ENCODE assay signal across 10 cellular contexts in genomic region chr5:143064207-143064606, GRCh38.
A peak's percentile ranks its signal among the peaks of the same experiment; 100 is the strongest.
DNase-seq lines count a peak whose midpoint lies in the region; ATAC-seq and TF ChIP-seq lines count a peak whose summit lies in the region.
"Had no signal": no experiment of that assay in that cellular context is flagged by ENCODE, and none has a peak within 500 bp of the region (broad histone marks: within the 10 kb centered on the region; RNA-seq: fewer than 3 reads in every experiment).

No MANE protein-coding gene starts in this region.

- no peak overlapping the region for H3K27ac Mint-ChIP-seq in activated CD4-positive, alpha-beta T cell treated with anti-CD3 and anti-CD28 coated beads, Interleukin-2, amount 10 ng/mL, durations not matched to agents 7 days and 5 days
- H3K27ac Mint-ChIP-seq: T-helper 2 cell treated with Interferon-gamma antibody and Interleukin-4, amounts not matched to agents 5 μg/mL and 100 μg/mL, for 36 hours had no signal

- peaks cover 36% of the 10 kb centered on the region for H3K36me3 Mint-ChIP-seq in activated CD4-positive, alpha-beta T cell treated with anti-CD3 and anti-CD28 coated beads, Interleukin-2, amount 10 ng/mL, durations not matched to agents 7 days and 5 days (ENCODE audit: low read depth)

- intact Hi-C loops in lower lobe of right lung (cut with DNase I): no loop called here
- intact Hi-C loops in tibial artery (cut with DNase I; ENCODE audit: low total_unique reads): no loop called here

- H3K27me3 ChIP-seq in lower lobe of right lung (ENCODE audit: low read depth): no peaks in the 10 kb centered on the region
- H3K27me3 ChIP-seq in tibial artery: no peaks in the 10 kb centered on the region

- H3K9me3 Mint-ChIP-seq in activated CD4-positive, alpha-beta T cell treated with anti-CD3 and anti-CD28 coated beads, Interleukin-2, amount 10 ng/mL, durations not matched to agents 7 days and 5 days: peaks cover 2% of the 10 kb centered on the region
- H3K9me3 Mint-ChIP-seq: T-helper 2 cell treated with Interferon-gamma antibody and Interleukin-4, amounts not matched to agents 5 μg/mL and 100 μg/mL, for 36 hours had no signal

- DNase-seq in NOMO-1 treated with DMSO at 0.1 percent for 48 hours (lab: John Stamatoyannopoulos, UW; ENCODE audit: unreplicated experiment) (peak; percentile 61), coronary artery (ENCODE audit: low spot score) (no peak), lower lobe of right lung (no peak), tibial artery (no peak), NCI-H1436 (lab: John Stamatoyannopoulos, UW) (no peak)
- no peak for DNase-seq in activated CD4-positive, alpha-beta T cell treated with anti-CD3 and anti-CD28 coated beads for 48 hours
- no peak for DNase-seq in activated CD4-positive, alpha-beta T cell treated with anti-CD3 and anti-CD28 coated beads, Interleukin-2, amount 10 ng/mL, durations not matched to agents 7 days and 5 days
- DNase-seq in stimulated activated CD4-positive, alpha-beta T cell treated with anti-CD3 and anti-CD28 coated beads, Interleukin-4, amount 100 ng/mL, for 1 hour: no peak
- DNase-seq: activated gamma-delta T cell treated with Interleukin-2 at 50 U/mL for 16 hours had no signal

- H3K27ac ChIP-seq in coronary artery: peak overlapping the region in 1 of 2 donors; percentile 70
- peak overlapping the region; percentile 61 for H3K27ac ChIP-seq in lower lobe of right lung
- H3K27ac ChIP-seq in tibial artery: peak overlapping the region; percentile 26 to 52

- H3K27me3 Mint-ChIP-seq in activated CD4-positive, alpha-beta T cell treated with anti-CD3 and anti-CD28 coated beads, Interleukin-2, amount 10 ng/mL, durations not matched to agents 7 days and 5 days: no peaks in the 10 kb centered on the region

- TF ChIP-seq CTCF in coronary artery (IDR thresholded peaks at IDR 0.05) (no peak), lower lobe of right lung (IDR thresholded peaks at IDR 0.05) (no peak), tibial artery (IDR thresholded peaks at IDR 0.05) (no peak)

- no peak overlapping the region for H3K4me3 Mint-ChIP-seq in activated CD4-positive, alpha-beta T cell treated with anti-CD3 and anti-CD28 coated beads, Interleukin-2, amount 10 ng/mL, durations not matched to agents 7 days and 5 days
- H3K4me3 Mint-ChIP-seq: T-helper 2 cell treated with Interferon-gamma antibody and Interleukin-4, amounts not matched to agents 5 μg/mL and 100 μg/mL, for 36 hours had no signal

- H3K4me3 ChIP-seq in coronary artery: peak overlapping the region; percentile 14
- no peak overlapping the region for H3K4me3 ChIP-seq in lower lobe of right lung
- H3K4me3 ChIP-seq in tibial artery: no peak overlapping the region

- ATAC-seq in lower lobe of right lung: no peak

- POLR2A ChIA-PET in activated CD4-positive, alpha-beta T cell treated with anti-CD3 and anti-CD28 coated beads, Interleukin-2, amount 10 ng/mL, durations not matched to agents 7 days and 5 days (lab: Charles Lee): no interaction called here

- H3K4me1 ChIP-seq in lower lobe of right lung: peaks cover 72% of the 10 kb centered on the region
- H3K4me1 ChIP-seq in tibial artery: peaks cover 0 to 62% (median 33%) of the 10 kb centered on the region in 4 donors

- peaks cover 4% of the 10 kb centered on the region for H3K36me3 ChIP-seq in lower lobe of right lung
- peaks cover 0 to 22% (median 4%) of the 10 kb centered on the region in 3 donors for H3K36me3 ChIP-seq in tibial artery

- H3K9me3 ChIP-seq in lower lobe of right lung: no peaks in the 10 kb centered on the region
- no peaks in the 10 kb centered on the region for H3K9me3 ChIP-seq in tibial artery

- peaks cover 8% of the 10 kb centered on the region for H3K4me1 Mint-ChIP-seq in activated CD4-positive, alpha-beta T cell treated with anti-CD3 and anti-CD28 coated beads, Interleukin-2, amount 10 ng/mL, durations not matched to agents 7 days and 5 days

- CTCF ChIA-PET in activated CD4-positive, alpha-beta T cell treated with anti-CD3 and anti-CD28 coated beads, Interleukin-2, amount 10 ng/mL, durations not matched to agents 7 days and 5 days (lab: Charles Lee): interaction anchor here (0.6 to 1.3 kb wide), 7 partner anchors 8 to 62 kb away, joined by 3 to 5 read pairs (median 3); no protein-coding TSS in a partner anchor
